In genomic region chr5:141841781-141842180, GRCh38 we compare ENCODE assay signal across 3 cellular contexts.
TF ChIP-seq lines count a peak whose summit lies in the region.

No MANE protein-coding gene starts in this region.

TF ChIP-seq in IMR-90, 13 proteins besides CTCF, POLR2A, EP300 and RAD21:
- TF ChIP-seq ELK1 (IDR thresholded peaks at IDR 0.05; ENCODE audit: borderline replicate concordance, low read depth, low read length), result no peak

TF ChIP-seq in WTC11, 78 proteins besides CTCF, POLR2A, EP300 and RAD21:
- TF ChIP-seq E2F4 (CRISPR knock-in tag; IDR thresholded peaks at IDR 0.05; ENCODE audit: borderline replicate concordance, low read depth), result no peak
- TF ChIP-seq, protein P1, sequence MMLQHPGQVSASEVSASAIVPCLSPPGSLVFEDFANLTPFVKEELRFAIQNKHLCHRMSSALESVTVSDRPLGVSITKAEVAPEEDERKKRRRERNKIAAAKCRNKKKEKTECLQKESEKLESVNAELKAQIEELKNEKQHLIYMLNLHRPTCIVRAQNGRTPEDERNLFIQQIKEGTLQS (CRISPR knock-in tag; conservative IDR thresholded peaks at IDR 0.05), result no peak
- TF ChIP-seq ZNF219 (CRISPR knock-in tag; IDR thresholded peaks at IDR 0.05; ENCODE audit: borderline replicate concordance), result no peak
- TF ChIP-seq ZNF423 (CRISPR knock-in tag; IDR thresholded peaks at IDR 0.05), result no peak
- TF ChIP-seq, protein P2, sequence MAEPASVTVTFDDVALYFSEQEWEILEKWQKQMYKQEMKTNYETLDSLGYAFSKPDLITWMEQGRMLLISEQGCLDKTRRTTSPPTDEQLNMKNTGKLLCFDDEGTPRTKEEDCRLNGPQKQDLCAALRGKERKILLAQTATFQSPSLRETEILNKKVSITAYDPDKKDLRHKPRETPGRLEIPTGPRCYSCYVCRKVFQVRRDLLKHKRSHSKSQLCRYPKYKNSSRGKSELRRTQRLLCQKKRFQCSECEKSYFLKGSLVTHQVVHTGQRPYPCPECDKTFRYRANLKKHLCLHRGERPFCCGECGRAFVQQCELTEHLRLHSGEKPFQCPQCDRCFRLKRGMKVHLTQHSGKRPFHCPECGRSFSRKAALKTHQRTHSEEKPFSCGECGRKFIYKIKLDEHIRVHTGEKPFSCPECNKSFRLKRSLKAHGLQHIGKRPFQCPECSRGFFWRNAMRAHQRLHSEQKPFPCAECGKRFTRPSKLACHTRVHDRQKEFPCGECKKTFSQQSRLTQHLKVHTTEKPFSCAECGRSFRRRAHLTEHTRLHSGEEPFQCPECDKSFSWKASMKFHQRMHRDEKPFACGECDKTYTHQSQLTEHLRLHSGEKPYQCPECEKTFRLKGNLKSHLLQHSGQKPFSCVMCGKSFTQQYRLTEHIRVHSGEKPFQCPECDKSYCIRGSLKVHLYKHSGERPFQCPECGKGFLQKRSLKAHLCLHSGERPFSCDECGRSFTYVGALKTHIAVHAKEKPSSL (CRISPR knock-in tag; conservative IDR thresholded peaks at IDR 0.05), result no peak
- TF ChIP-seq, protein P3, sequence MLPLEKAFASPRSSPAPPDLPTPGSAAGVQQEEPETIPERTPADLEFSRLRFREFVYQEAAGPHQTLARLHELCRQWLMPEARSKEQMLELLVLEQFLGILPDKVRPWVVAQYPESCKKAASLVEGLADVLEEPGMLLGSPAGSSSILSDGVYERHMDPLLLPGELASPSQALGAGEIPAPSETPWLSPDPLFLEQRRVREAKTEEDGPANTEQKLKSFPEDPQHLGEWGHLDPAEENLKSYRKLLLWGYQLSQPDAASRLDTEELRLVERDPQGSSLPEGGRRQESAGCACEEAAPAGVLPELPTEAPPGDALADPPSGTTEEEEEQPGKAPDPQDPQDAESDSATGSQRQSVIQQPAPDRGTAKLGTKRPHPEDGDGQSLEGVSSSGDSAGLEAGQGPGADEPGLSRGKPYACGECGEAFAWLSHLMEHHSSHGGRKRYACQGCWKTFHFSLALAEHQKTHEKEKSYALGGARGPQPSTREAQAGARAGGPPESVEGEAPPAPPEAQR (CRISPR knock-in tag; IDR thresholded peaks at IDR 0.05), result no peak
- TF ChIP-seq USF1 (CRISPR knock-in tag; IDR thresholded peaks at IDR 0.05), result no peak
- TF ChIP-seq ESRRA (CRISPR knock-in tag; IDR thresholded peaks at IDR 0.05; ENCODE audit: borderline replicate concordance), result no peak
- TF ChIP-seq HMGA2 (CRISPR knock-in tag; IDR thresholded peaks at IDR 0.05), result no peak
- no peak for TF ChIP-seq PRRX2 (CRISPR knock-in tag; IDR thresholded peaks at IDR 0.05)
- no peak for TF ChIP-seq ZBTB21 (CRISPR knock-in tag; IDR thresholded peaks at IDR 0.05; ENCODE audit: borderline replicate concordance)
- TF ChIP-seq RELA (CRISPR knock-in tag; IDR thresholded peaks at IDR 0.05; ENCODE audit: borderline replicate concordance), result no peak
- no peak for TF ChIP-seq ZNF512 (CRISPR knock-in tag; IDR thresholded peaks at IDR 0.05; ENCODE audit: borderline replicate concordance)
- no peak for TF ChIP-seq TP53 (CRISPR knock-in tag; IDR thresholded peaks at IDR 0.05)
- no peak for TF ChIP-seq SMAD3 (CRISPR knock-in tag; IDR thresholded peaks at IDR 0.05; ENCODE audit: borderline replicate concordance)
- TF ChIP-seq ZNF232 (CRISPR knock-in tag; IDR thresholded peaks at IDR 0.05), result no peak
- TF ChIP-seq NFYB (CRISPR knock-in tag; conservative IDR thresholded peaks at IDR 0.05; ENCODE audit: low read depth), result no peak
- TF ChIP-seq ATF2 (CRISPR knock-in tag; IDR thresholded peaks at IDR 0.05; ENCODE audit: borderline replicate concordance, low read depth), result no peak
- no peak for TF ChIP-seq ELF4 (CRISPR knock-in tag; IDR thresholded peaks at IDR 0.05; ENCODE audit: low read depth)

TF ChIP-seq in SK-N-SH, 30 proteins besides CTCF, POLR2A, EP300 and RAD21:
- TF ChIP-seq SMC3 (IDR thresholded peaks at IDR 0.05; ENCODE audit: low read depth, low read length) (no peak), POLR2AphosphoS5 (IDR thresholded peaks at IDR 0.05; ENCODE audit: low read depth, low read length) (no peak), ELF1 (IDR thresholded peaks at IDR 0.05) (no peak), FOSL2 (IDR thresholded peaks at IDR 0.05; ENCODE audit: borderline replicate concordance, low read depth) (no peak), EZH2phosphoT487 (IDR thresholded peaks at IDR 0.05; ENCODE audit: borderline replicate concordance, low read depth) (no peak), TCF12 (IDR thresholded peaks at IDR 0.05) (no peak), REST (IDR thresholded peaks at IDR 0.05; ENCODE audit: low read depth, low read length) (no peak), TAF1 (IDR thresholded peaks at IDR 0.05; ENCODE audit: borderline replicate concordance, low read depth, low read length) (no peak), PBX3 (IDR thresholded peaks at IDR 0.05) (no peak), YY1 (IDR thresholded peaks at IDR 0.05; ENCODE audit: low read depth) (no peak), RFX5 (IDR thresholded peaks at IDR 0.05; ENCODE audit: low read length) (no peak), GABPA (IDR thresholded peaks at IDR 0.05; ENCODE audit: low read depth) (no peak), TEAD4 (IDR thresholded peaks at IDR 0.05; ENCODE audit: borderline replicate concordance, insufficient read depth) (no peak)
- TF ChIP-seq, protein P4, sequence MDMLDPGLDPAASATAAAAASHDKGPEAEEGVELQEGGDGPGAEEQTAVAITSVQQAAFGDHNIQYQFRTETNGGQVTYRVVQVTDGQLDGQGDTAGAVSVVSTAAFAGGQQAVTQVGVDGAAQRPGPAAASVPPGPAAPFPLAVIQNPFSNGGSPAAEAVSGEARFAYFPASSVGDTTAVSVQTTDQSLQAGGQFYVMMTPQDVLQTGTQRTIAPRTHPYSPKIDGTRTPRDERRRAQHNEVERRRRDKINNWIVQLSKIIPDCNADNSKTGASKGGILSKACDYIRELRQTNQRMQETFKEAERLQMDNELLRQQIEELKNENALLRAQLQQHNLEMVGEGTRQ (IDR thresholded peaks at IDR 0.05; ENCODE audit: borderline replicate concordance, low read depth, low read length), result no peak
- TF ChIP-seq, protein P5, sequence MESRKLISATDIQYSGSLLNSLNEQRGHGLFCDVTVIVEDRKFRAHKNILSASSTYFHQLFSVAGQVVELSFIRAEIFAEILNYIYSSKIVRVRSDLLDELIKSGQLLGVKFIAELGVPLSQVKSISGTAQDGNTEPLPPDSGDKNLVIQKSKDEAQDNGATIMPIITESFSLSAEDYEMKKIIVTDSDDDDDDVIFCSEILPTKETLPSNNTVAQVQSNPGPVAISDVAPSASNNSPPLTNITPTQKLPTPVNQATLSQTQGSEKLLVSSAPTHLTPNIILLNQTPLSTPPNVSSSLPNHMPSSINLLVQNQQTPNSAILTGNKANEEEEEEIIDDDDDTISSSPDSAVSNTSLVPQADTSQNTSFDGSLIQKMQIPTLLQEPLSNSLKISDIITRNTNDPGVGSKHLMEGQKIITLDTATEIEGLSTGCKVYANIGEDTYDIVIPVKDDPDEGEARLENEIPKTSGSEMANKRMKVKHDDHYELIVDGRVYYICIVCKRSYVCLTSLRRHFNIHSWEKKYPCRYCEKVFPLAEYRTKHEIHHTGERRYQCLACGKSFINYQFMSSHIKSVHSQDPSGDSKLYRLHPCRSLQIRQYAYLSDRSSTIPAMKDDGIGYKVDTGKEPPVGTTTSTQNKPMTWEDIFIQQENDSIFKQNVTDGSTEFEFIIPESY (IDR thresholded peaks at IDR 0.05; ENCODE audit: borderline replicate concordance, low read depth), result no peak
